Comparison of ENCODE assay signal across 12 cellular contexts in the genomic region with DNA sequence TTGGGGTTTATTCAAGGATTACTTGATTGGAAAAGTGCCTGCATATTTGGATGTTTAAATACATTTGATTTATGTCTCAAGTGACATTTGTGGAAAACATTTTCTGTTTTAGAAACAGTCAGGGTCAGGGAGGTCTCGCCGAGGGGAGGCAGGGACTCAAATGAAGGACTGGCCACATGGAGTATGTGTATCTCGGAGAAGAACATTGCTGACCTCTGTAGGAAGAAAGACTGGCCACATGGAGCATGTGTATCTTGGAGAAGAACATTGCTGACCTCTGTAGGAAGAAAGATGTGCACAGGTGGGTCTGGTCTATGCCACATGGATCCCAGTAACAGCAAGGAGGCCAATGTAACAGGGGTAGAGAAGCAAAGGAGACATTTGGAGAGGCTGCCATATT.
A peak's percentile ranks its signal among the peaks of the same experiment; 100 is the strongest.
DNase-seq lines count a peak whose midpoint lies in the region; ATAC-seq, FAIRE-seq and TF ChIP-seq lines count a peak whose summit lies in the region.
"Had no signal": no experiment of that assay in that cellular context is flagged by ENCODE, and none has a peak within 500 bp of the region (broad histone marks: within the 10 kb centered on the region; RNA-seq: fewer than 3 reads in every experiment).

No MANE protein-coding gene starts in this region.

- H3K4me3 ChIP-seq in lower leg skin (ENCODE audit: low read depth, poor library complexity, severe bottlenecking), result no peak overlapping the region

- WGBS in lower leg skin, 2 donors, result 49 to 66% methylated on average over 3 of the region's 3 CpGs

- no peak for ATAC-seq in HG03108 (IDR thresholded peaks at IDR 0.05; ENCODE audit: unreplicated experiment)

- TF ChIP-seq POLR2A in GM12892 (IDR thresholded peaks at IDR 0.05; ENCODE audit: low read depth, low read length) (no peak), lower leg skin (IDR thresholded peaks at IDR 0.05) (no peak)

- no peak for TF ChIP-seq CTCF in lower leg skin (IDR thresholded peaks at IDR 0.05)

- FAIRE-seq in GM12892 (lab: Jason Lieb, UNC), result no peak

- intact Hi-C loops in lower leg skin (cut with DNase I; ENCODE audit: low total_unique reads), result no loop called here

- DNase-seq in DMS 273 (lab: John Stamatoyannopoulos, UW; ENCODE audit: unreplicated experiment) (peak; percentile 3), DMS 273 treated with DMSO at 0.1 percent for 48 hours (lab: John Stamatoyannopoulos, UW) (no peak), SHP77 (lab: John Stamatoyannopoulos, UW) (peak; percentile 28 to 35), fibroblast of the conjunctiva (ENCODE audit: low read depth) (peak; percentile 76), stromal cell of bone marrow (ENCODE audit: low read depth) (peak; percentile 67), GM12892 (ENCODE audit: insufficient read length) (no peak), lower leg skin (ENCODE audit: low spot score in 2 of 2) (no peak)
- DNase-seq: activated CD4-positive, CD25-positive, alpha-beta regulatory T cell treated with anti-CD3 and anti-CD28 coated beads, Interleukin-2, amount 50 U/mL, for 72 hours; GOT3; NCI-H1105 treated with DMSO at 0.1 percent for 48 hours; nephron progenitor cell had no signal

Comparison
In these comparisons a context has a peak if more than half of its experiments do, and no peak if none do; other contexts are left out.
1. DNase-seq: peak in DMS 273 (single experiment), SHP77 (2 of 2), fibroblast of the conjunctiva (single experiment) and stromal cell of bone marrow (single experiment); none in DMS 273 treated with DMSO at 0.1 percent for 48 hours (single experiment), GM12892 (single experiment) and lower leg skin (0 of 2).